15 cellular contexts compared by ENCODE assay signal in genomic region chr16:14105976-14106375, GRCh38.
"Had no signal": no experiment of that assay in that cellular context is flagged by ENCODE, and none has a peak within 500 bp of the region (broad histone marks: within the 10 kb centered on the region; RNA-seq: fewer than 3 reads in every experiment).

No MANE protein-coding gene starts in this region.

- H3K27me3 ChIP-seq: testis, uterus had no signal

- H3K9me3 ChIP-seq: testis, uterus had no signal

- H3K27ac ChIP-seq: coronary artery, epithelial cell of prostate, testis, uterus, WERI-Rb-1 had no signal

- H3K4me3 ChIP-seq: coronary artery, testis, uterus had no signal

- H3K36me3 Mint-ChIP-seq: naive thymus-derived CD4-positive, alpha-beta T cell had no signal

- ATAC-seq: naive thymus-derived CD4-positive, alpha-beta T cell had no signal

- H3K9me3 Mint-ChIP-seq: activated CD4-positive, alpha-beta T cell treated with anti-CD3 and anti-CD28 coated beads, Interleukin-2, amount 10 ng/mL, durations not matched to agents 24 days and 14 days; activated naive CD4-positive, alpha-beta T cell treated with anti-CD3 and anti-CD28 coated beads for 36 hours had no signal

- DNase-seq: activated CD4-positive, alpha-beta T cell treated with anti-CD3 and anti-CD28 coated beads, Interleukin-2, amount 10 ng/mL, durations not matched to agents 24 days and 14 days; activated naive CD4-positive, alpha-beta T cell treated with anti-CD3 and anti-CD28 coated beads for 36 hours; effector memory CD4-positive, alpha-beta T cell; hypothalamus; mammary epithelial cell; naive thymus-derived CD4-positive, alpha-beta T cell; nucleus accumbens; stimulated activated CD4-positive, alpha-beta T cell treated with anti-CD3 and anti-CD28 coated beads, Interleukin-2, amount 100 ng/mL, for 48 hours; stimulated activated naive CD4-positive, alpha-beta T cell treated with Interleukin-2 at 50 U/mL for 16 hours; T-helper 1 cell; testis; uterus; WERI-Rb-1 had no signal

- H3K27me3 Mint-ChIP-seq: activated CD4-positive, alpha-beta T cell treated with anti-CD3 and anti-CD28 coated beads, Interleukin-2, amount 10 ng/mL, durations not matched to agents 24 days and 14 days; naive thymus-derived CD4-positive, alpha-beta T cell had no signal

- H3K27ac Mint-ChIP-seq: activated CD4-positive, alpha-beta T cell treated with anti-CD3 and anti-CD28 coated beads, Interleukin-2, amount 10 ng/mL, durations not matched to agents 24 days and 14 days; activated naive CD4-positive, alpha-beta T cell treated with anti-CD3 and anti-CD28 coated beads for 36 hours had no signal

- H3K4me3 Mint-ChIP-seq: activated CD4-positive, alpha-beta T cell treated with anti-CD3 and anti-CD28 coated beads, Interleukin-2, amount 10 ng/mL, durations not matched to agents 24 days and 14 days; activated naive CD4-positive, alpha-beta T cell treated with anti-CD3 and anti-CD28 coated beads for 36 hours; naive thymus-derived CD4-positive, alpha-beta T cell had no signal

- H3K36me3 ChIP-seq: uterus, WERI-Rb-1 had no signal
